In genomic region chr11:47590026-47590861, GRCh38 we compare ENCODE assay signal across 15 cellular contexts. TPM values are rescaled to one million over a fixed set of nuclear protein-coding genes. Genes with fewer than 3 reads are reported as not detected.
DNase-seq lines count a peak whose midpoint lies in the region; ATAC-seq and TF ChIP-seq lines count a peak whose summit lies in the region.
"Had no signal": no experiment of that assay in that cellular context is flagged by ENCODE, and none has a peak within 500 bp of the region (broad histone marks: within the 10 kb centered on the region; RNA-seq: fewer than 3 reads in every experiment).

No MANE protein-coding gene starts in this region.

- no peaks in the 10 kb centered on the region for H3K9me3 Mint-ChIP-seq in MCF 10A (ENCODE audit: unreplicated experiment)
- H3K9me3 Mint-ChIP-seq: activated naive CD8-positive, alpha-beta T cell treated with anti-CD3 and anti-CD28 coated beads for 36 hours had no signal

- TF ChIP-seq CTCF in breast epithelium (IDR thresholded peaks at IDR 0.05): no peak
- TF ChIP-seq CTCF in MCF 10A (IDR thresholded peaks at IDR 0.05; ENCODE audit: unreplicated experiment): no peak
- TF ChIP-seq CTCF in fibroblast of villous mesenchyme (IDR thresholded peaks at IDR 0.05; ENCODE audit: insufficient read depth, low read depth, low read length): no peak
- TF ChIP-seq CTCF in osteoblast (IDR thresholded peaks at IDR 0.05; ENCODE audit: extremely low read depth, low read depth, low read length): no peak

- WGBS in urinary bladder: 34% methylated on average over 114 of the region's 114 CpGs

- POLR2A ChIA-PET in MCF 10A (lab: Yijun Ruan, JAX): no interaction called here

- H3K27ac Mint-ChIP-seq in MCF 10A (ENCODE audit: low read depth, unreplicated experiment): no peak overlapping the region
- H3K27ac Mint-ChIP-seq: activated naive CD8-positive, alpha-beta T cell treated with anti-CD3 and anti-CD28 coated beads for 36 hours had no signal

- H3K4me3 ChIP-seq in breast epithelium (peak overlapping the region; percentile 9 to 72 (median 58)), fibroblast of villous mesenchyme (ENCODE audit: low read depth, low read length) (peak overlapping the region; percentile 49), osteoblast (ENCODE audit: insufficient read depth, low read length) (peak overlapping the region; percentile 42), urinary bladder (ENCODE audit: low read depth, low read length) (peak overlapping the region; percentile 35)
- H3K4me3 ChIP-seq: SJSA1 had no signal

- H3K4me3 Mint-ChIP-seq in MCF 10A (ENCODE audit: unreplicated experiment): no peak overlapping the region
- H3K4me3 Mint-ChIP-seq: activated naive CD8-positive, alpha-beta T cell treated with anti-CD3 and anti-CD28 coated beads for 36 hours had no signal

- ATAC-seq in GM21360 (IDR thresholded peaks at IDR 0.05; ENCODE audit: unreplicated experiment) (no peak), HG03432 (IDR thresholded peaks at IDR 0.05; ENCODE audit: unreplicated experiment) (no peak)

- intact Hi-C loops in breast epithelium (cut with DNase I; ENCODE audit: low total_unique reads): no loop called here
- intact Hi-C loops in MCF 10A (cut with micrococcal nuclease): no loop called here

- H3K79me2 ChIP-seq in osteoblast (ENCODE audit: insufficient read depth, low read length): no peaks in the 10 kb centered on the region

- H3K36me3 ChIP-seq in breast epithelium (no peaks in the 10 kb centered on the region), osteoblast (ENCODE audit: insufficient read depth, low read length) (no peaks in the 10 kb centered on the region), urinary bladder (ENCODE audit: insufficient read depth) (no peaks in the 10 kb centered on the region)
- H3K36me3 ChIP-seq: SJSA1 had no signal

- no peaks in the 10 kb centered on the region for H3K9me3 ChIP-seq in breast epithelium
- H3K9me3 ChIP-seq in osteoblast (ENCODE audit: low read depth, low read length): no peaks in the 10 kb centered on the region
- H3K9me3 ChIP-seq: SJSA1 had no signal

- peaks cover 4% of the 10 kb centered on the region for H4K20me1 ChIP-seq in osteoblast (ENCODE audit: insufficient read depth, low read length)

- no TSS peak for BruUV-seq in MCF 10A (replicated peaks; lab: Mats Ljungman, UMichigan)

- H3K27ac ChIP-seq in breast epithelium: peak overlapping the region; percentile 33 to 75
- H3K27ac ChIP-seq in osteoblast (ENCODE audit: low read depth, low read length): no peak overlapping the region
- no peak overlapping the region for H3K27ac ChIP-seq in urinary bladder (ENCODE audit: low read depth)
- H3K27ac ChIP-seq: 22Rv1, SJSA1 had no signal

- H3K36me3 Mint-ChIP-seq in MCF 10A (ENCODE audit: insufficient read depth, unreplicated experiment): peaks cover 9% of the 10 kb centered on the region
- H3K36me3 Mint-ChIP-seq: activated naive CD8-positive, alpha-beta T cell treated with anti-CD3 and anti-CD28 coated beads for 36 hours had no signal

- TF ChIP-seq POLR2A in breast epithelium (IDR thresholded peaks at IDR 0.05): no peak

- H3K4me1 Mint-ChIP-seq in MCF 10A (ENCODE audit: insufficient read depth, unreplicated experiment): peaks cover 9% of the 10 kb centered on the region

- no peak for DNase-seq in breast epithelium (ENCODE audit: low spot score in 2 of 2)
- no peak for DNase-seq in MCF 10A (ENCODE audit: unreplicated experiment)
- DNase-seq in fibroblast of villous mesenchyme (ENCODE audit: low read depth): no peak
- peak; percentile 83 for DNase-seq in osteoblast (ENCODE audit: insufficient read length, low spot score, missing footprints)
- DNase-seq in NAMALWA (ENCODE audit: low spot score): no peak
- DNase-seq: activated naive CD8-positive, alpha-beta T cell treated with anti-CD3 and anti-CD28 coated beads for 36 hours; dermis blood vessel endothelial cell; head of caudate nucleus; NCI-H2081 treated with DMSO at 0.1 percent for 48 hours had no signal

- H3K4me2 ChIP-seq in osteoblast (ENCODE audit: insufficient read depth, low read length): peak overlapping the region; percentile 33

- H3K27me3 Mint-ChIP-seq in MCF 10A (ENCODE audit: insufficient read depth, unreplicated experiment): peaks cover 25% of the 10 kb centered on the region

- peaks cover 0 to 21% of the 10 kb centered on the region in 2 donors for H3K27me3 ChIP-seq in breast epithelium
- peaks cover 47% of the 10 kb centered on the region for H3K27me3 ChIP-seq in osteoblast (ENCODE audit: insufficient read depth, low read length)

- CTCF ChIA-PET in MCF 10A (lab: Yijun Ruan, JAX): no interaction called here

- H3K4me1 ChIP-seq in breast epithelium: peaks cover 0 to 6% of the 10 kb centered on the region in 2 donors
- no peaks in the 10 kb centered on the region for H3K4me1 ChIP-seq in osteoblast (ENCODE audit: insufficient read depth, low read length)
- H3K4me1 ChIP-seq in urinary bladder (ENCODE audit: insufficient read depth): no peaks in the 10 kb centered on the region

- H2AFZ ChIP-seq in osteoblast (ENCODE audit: low read length): peak overlapping the region; percentile 71

RNA-seq across cellular contexts. Expression of gene FAM180B, which starts 3.8 kb away (rescaled TPM):
- total RNA-seq in breast epithelium (10 to 100 TPM in 1 of 3 donors, not detected in 2; 11.2 TPM), MCF 10A (2022) (not detected in 2 replicates), fibroblast of villous mesenchyme (not detected in 2 replicates), osteoblast (not detected in 2 replicates), urinary bladder (0.32 TPM)
- polyA plus RNA-seq in urinary bladder: 0.10 TPM
- total RNA-seq: activated naive CD8-positive, alpha-beta T cell treated with anti-CD3 and anti-CD28 coated beads for 36 hours; dermis blood vessel endothelial cell; M059J; SJSA1 had no signal

RNA-seq across cellular contexts. Expression of gene C1QTNF4, which starts 4.0 kb away (rescaled TPM):
- total RNA-seq in breast epithelium (1 to 10 TPM in 2 of 3 donors, under 1 TPM in 1; 0.96 to 5.6 (median 4.4) TPM), MCF 10A (2022) (0.42 TPM in 1 of 2 replicates, not detected in the other), fibroblast of villous mesenchyme (0.43 and 0.64 TPM in 2 replicates), osteoblast (0.36 TPM in 1 of 2 replicates, not detected in the other), urinary bladder (3.5 TPM)
- polyA plus RNA-seq in urinary bladder: 7.1 TPM
- total RNA-seq: activated naive CD8-positive, alpha-beta T cell treated with anti-CD3 and anti-CD28 coated beads for 36 hours had no signal

RNA-seq across cellular contexts. Expression of gene NDUFS3, which starts 11.4 kb away (rescaled TPM):
- total RNA-seq in breast epithelium (10 to 100 TPM; 49.0 to 59.7 (median 49.2) TPM), MCF 10A (2022) (117 and 120 TPM in 2 replicates), fibroblast of villous mesenchyme (66.1 and 70.5 TPM in 2 replicates), osteoblast (55.0 and 56.9 TPM in 2 replicates), urinary bladder (40.0 TPM)
- polyA plus RNA-seq in urinary bladder: 107 TPM

RNA-seq across cellular contexts. Expression of gene KBTBD4, which starts 11.5 kb away (rescaled TPM):
- 10 to 100 TPM; 26.6 to 31.5 (median 26.9) TPM for total RNA-seq in breast epithelium
- total RNA-seq in MCF 10A (2022): 8.4 and 12.6 TPM in 2 replicates
- 18.7 and 24.2 TPM in 2 replicates for total RNA-seq in fibroblast of villous mesenchyme
- total RNA-seq in osteoblast: 26.8 and 28.3 TPM in 2 replicates
- 15.4 TPM for total RNA-seq in urinary bladder
- polyA plus RNA-seq in urinary bladder: 24.1 TPM

RNA-seq across cellular contexts. Expression of gene PTPMT1, which starts 24.8 kb away (rescaled TPM):
- 100 to 1,000 TPM; 130 to 139 (median 137) TPM for total RNA-seq in breast epithelium
- total RNA-seq in MCF 10A (2022): 44.6 and 49.0 TPM in 2 replicates
- total RNA-seq in fibroblast of villous mesenchyme: 66.7 and 71.7 TPM in 2 replicates
- 67.5 and 80.7 TPM in 2 replicates for total RNA-seq in osteoblast
- total RNA-seq in urinary bladder: 25.1 TPM
- polyA plus RNA-seq in urinary bladder: 58.8 TPM

Comparison
In these comparisons a context has a peak if more than half of its experiments do, and no peak if none do; other contexts are left out.
1. H3K27ac ChIP-seq: peak in breast epithelium (2 of 2); none in osteoblast (single experiment) and urinary bladder (single experiment).
2. Peak in every context shown above with its lines, with median percentiles within 50 percentile points of each other: H3K4me3 ChIP-seq.